ENCODE assay signal across 3 cellular contexts in the genomic region with DNA sequence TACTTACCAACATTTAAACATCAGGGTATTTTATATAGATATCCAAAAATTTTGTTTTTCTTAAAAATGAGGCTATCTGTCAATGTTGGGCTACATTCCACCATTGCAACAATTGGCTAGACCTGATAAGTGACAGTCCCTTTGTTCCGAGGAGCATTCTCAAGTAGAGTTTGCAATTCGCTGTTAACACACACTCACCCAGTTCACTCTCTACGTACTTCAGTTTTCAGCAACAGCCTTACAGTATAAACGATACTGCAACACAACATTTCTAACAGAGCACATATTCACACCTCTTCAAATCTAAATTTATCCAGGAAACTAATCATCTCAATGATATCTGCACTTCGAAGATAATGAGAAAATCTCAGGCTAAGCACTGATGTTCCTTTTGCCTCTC.
TF ChIP-seq lines count a peak whose summit lies in the region.

No MANE protein-coding gene starts in this region.

TF ChIP-seq in GM23338, 12 proteins besides CTCF, POLR2A, EP300 and RAD21 (continues in another document):
- no peak for TF ChIP-seq NANOG (IDR thresholded peaks at IDR 0.05; ENCODE audit: borderline replicate concordance)
- no peak for TF ChIP-seq EZH2phosphoT487 (IDR thresholded peaks at IDR 0.05; ENCODE audit: unreplicated experiment)
- no peak for TF ChIP-seq ZNF331 (CRISPR knock-in tag; IDR thresholded peaks at IDR 0.05; ENCODE audit: low read depth)
- TF ChIP-seq CREB1 (CRISPR knock-in tag; IDR thresholded peaks at IDR 0.05; ENCODE audit: low read depth): no peak
- no peak for TF ChIP-seq ZNF114 (CRISPR knock-in tag; IDR thresholded peaks at IDR 0.05)
- TF ChIP-seq, protein P1, sequence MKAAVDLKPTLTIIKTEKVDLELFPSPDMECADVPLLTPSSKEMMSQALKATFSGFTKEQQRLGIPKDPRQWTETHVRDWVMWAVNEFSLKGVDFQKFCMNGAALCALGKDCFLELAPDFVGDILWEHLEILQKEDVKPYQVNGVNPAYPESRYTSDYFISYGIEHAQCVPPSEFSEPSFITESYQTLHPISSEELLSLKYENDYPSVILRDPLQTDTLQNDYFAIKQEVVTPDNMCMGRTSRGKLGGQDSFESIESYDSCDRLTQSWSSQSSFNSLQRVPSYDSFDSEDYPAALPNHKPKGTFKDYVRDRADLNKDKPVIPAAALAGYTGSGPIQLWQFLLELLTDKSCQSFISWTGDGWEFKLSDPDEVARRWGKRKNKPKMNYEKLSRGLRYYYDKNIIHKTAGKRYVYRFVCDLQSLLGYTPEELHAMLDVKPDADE (IDR thresholded peaks at IDR 0.05): no peak

TF ChIP-seq in WTC11, 78 proteins besides CTCF, POLR2A, EP300 and RAD21 (continues in another document):
- no peak for TF ChIP-seq CBFB (CRISPR knock-in tag; IDR thresholded peaks at IDR 0.05; ENCODE audit: low read depth)
- TF ChIP-seq, protein P2, sequence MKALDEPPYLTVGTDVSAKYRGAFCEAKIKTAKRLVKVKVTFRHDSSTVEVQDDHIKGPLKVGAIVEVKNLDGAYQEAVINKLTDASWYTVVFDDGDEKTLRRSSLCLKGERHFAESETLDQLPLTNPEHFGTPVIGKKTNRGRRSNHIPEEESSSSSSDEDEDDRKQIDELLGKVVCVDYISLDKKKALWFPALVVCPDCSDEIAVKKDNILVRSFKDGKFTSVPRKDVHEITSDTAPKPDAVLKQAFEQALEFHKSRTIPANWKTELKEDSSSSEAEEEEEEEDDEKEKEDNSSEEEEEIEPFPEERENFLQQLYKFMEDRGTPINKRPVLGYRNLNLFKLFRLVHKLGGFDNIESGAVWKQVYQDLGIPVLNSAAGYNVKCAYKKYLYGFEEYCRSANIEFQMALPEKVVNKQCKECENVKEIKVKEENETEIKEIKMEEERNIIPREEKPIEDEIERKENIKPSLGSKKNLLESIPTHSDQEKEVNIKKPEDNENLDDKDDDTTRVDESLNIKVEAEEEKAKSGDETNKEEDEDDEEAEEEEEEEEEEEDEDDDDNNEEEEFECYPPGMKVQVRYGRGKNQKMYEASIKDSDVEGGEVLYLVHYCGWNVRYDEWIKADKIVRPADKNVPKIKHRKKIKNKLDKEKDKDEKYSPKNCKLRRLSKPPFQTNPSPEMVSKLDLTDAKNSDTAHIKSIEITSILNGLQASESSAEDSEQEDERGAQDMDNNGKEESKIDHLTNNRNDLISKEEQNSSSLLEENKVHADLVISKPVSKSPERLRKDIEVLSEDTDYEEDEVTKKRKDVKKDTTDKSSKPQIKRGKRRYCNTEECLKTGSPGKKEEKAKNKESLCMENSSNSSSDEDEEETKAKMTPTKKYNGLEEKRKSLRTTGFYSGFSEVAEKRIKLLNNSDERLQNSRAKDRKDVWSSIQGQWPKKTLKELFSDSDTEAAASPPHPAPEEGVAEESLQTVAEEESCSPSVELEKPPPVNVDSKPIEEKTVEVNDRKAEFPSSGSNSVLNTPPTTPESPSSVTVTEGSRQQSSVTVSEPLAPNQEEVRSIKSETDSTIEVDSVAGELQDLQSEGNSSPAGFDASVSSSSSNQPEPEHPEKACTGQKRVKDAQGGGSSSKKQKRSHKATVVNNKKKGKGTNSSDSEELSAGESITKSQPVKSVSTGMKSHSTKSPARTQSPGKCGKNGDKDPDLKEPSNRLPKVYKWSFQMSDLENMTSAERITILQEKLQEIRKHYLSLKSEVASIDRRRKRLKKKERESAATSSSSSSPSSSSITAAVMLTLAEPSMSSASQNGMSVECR (CRISPR knock-in tag; IDR thresholded peaks at IDR 0.05; ENCODE audit: borderline replicate concordance): no peak
- TF ChIP-seq, protein P3, sequence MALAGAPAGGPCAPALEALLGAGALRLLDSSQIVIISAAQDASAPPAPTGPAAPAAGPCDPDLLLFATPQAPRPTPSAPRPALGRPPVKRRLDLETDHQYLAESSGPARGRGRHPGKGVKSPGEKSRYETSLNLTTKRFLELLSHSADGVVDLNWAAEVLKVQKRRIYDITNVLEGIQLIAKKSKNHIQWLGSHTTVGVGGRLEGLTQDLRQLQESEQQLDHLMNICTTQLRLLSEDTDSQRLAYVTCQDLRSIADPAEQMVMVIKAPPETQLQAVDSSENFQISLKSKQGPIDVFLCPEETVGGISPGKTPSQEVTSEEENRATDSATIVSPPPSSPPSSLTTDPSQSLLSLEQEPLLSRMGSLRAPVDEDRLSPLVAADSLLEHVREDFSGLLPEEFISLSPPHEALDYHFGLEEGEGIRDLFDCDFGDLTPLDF (CRISPR knock-in tag; IDR thresholded peaks at IDR 0.05): no peak
- TF ChIP-seq SMAD4 (CRISPR knock-in tag; IDR thresholded peaks at IDR 0.05): no peak
- no peak for TF ChIP-seq TP53 (CRISPR knock-in tag; IDR thresholded peaks at IDR 0.05)
- TF ChIP-seq, protein P4, sequence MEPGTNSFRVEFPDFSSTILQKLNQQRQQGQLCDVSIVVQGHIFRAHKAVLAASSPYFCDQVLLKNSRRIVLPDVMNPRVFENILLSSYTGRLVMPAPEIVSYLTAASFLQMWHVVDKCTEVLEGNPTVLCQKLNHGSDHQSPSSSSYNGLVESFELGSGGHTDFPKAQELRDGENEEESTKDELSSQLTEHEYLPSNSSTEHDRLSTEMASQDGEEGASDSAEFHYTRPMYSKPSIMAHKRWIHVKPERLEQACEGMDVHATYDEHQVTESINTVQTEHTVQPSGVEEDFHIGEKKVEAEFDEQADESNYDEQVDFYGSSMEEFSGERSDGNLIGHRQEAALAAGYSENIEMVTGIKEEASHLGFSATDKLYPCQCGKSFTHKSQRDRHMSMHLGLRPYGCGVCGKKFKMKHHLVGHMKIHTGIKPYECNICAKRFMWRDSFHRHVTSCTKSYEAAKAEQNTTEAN (CRISPR knock-in tag; IDR thresholded peaks at IDR 0.05): no peak
- TF ChIP-seq, protein P5, sequence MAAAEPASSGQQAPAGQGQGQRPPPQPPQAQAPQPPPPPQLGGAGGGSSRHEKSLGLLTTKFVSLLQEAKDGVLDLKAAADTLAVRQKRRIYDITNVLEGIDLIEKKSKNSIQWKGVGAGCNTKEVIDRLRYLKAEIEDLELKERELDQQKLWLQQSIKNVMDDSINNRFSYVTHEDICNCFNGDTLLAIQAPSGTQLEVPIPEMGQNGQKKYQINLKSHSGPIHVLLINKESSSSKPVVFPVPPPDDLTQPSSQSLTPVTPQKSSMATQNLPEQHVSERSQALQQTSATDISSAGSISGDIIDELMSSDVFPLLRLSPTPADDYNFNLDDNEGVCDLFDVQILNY (CRISPR knock-in tag; IDR thresholded peaks at IDR 0.05): no peak
- TF ChIP-seq, protein P6, sequence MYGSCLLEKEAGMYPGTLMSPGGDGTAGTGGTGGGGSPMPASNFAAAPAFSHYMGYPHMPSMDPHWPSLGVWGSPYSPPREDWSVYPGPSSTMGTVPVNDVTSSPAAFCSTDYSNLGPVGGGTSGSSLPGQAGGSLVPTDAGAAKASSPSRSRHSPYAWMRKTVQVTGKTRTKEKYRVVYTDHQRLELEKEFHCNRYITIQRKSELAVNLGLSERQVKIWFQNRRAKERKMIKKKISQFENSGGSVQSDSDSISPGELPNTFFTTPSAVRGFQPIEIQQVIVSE (CRISPR knock-in tag; IDR thresholded peaks at IDR 0.05; ENCODE audit: borderline replicate concordance): no peak
- no peak for TF ChIP-seq ETV6 (CRISPR knock-in tag; IDR thresholded peaks at IDR 0.05)
- TF ChIP-seq CREB1 (CRISPR knock-in tag; IDR thresholded peaks at IDR 0.05): no peak
- no peak for TF ChIP-seq ZNF138 (CRISPR knock-in tag; conservative IDR thresholded peaks at IDR 0.05)

TF ChIP-seq in H1, 55 proteins besides CTCF, POLR2A, EP300 and RAD21:
- TF ChIP-seq YY1 (IDR thresholded peaks at IDR 0.05; ENCODE audit: low read depth, low read length): no peak
- TF ChIP-seq ASH2L (IDR thresholded peaks at IDR 0.05; ENCODE audit: low read length): no peak
- TF ChIP-seq GTF2F1 (IDR thresholded peaks at IDR 0.05; ENCODE audit: borderline replicate concordance, low read depth, low read length): no peak
- no peak for TF ChIP-seq CBX8 (IDR thresholded peaks at IDR 0.05; ENCODE audit: borderline replicate concordance, low read depth, low read length)
- TF ChIP-seq EGR1 (IDR thresholded peaks at IDR 0.05; ENCODE audit: borderline replicate concordance, low read depth, low read length): no peak
- no peak for TF ChIP-seq FOSL1 (IDR thresholded peaks at IDR 0.05; ENCODE audit: insufficient read depth, low read depth, low read length)
- TF ChIP-seq KDM5A (IDR thresholded peaks at IDR 0.05; ENCODE audit: low read length): no peak
- TF ChIP-seq RNF2 (IDR thresholded peaks at IDR 0.05; ENCODE audit: borderline replicate concordance, low read depth, low read length, missing control alignments, poor library complexity, severe bottlenecking): no peak
- TF ChIP-seq TBP (IDR thresholded peaks at IDR 0.05; ENCODE audit: low read depth, low read length): no peak
- TF ChIP-seq, protein P7, sequence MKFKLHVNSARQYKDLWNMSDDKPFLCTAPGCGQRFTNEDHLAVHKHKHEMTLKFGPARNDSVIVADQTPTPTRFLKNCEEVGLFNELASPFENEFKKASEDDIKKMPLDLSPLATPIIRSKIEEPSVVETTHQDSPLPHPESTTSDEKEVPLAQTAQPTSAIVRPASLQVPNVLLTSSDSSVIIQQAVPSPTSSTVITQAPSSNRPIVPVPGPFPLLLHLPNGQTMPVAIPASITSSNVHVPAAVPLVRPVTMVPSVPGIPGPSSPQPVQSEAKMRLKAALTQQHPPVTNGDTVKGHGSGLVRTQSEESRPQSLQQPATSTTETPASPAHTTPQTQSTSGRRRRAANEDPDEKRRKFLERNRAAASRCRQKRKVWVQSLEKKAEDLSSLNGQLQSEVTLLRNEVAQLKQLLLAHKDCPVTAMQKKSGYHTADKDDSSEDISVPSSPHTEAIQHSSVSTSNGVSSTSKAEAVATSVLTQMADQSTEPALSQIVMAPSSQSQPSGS (IDR thresholded peaks at IDR 0.05; ENCODE audit: low read length): no peak
- TF ChIP-seq CREB1 (IDR thresholded peaks at IDR 0.05): no peak
- no peak for TF ChIP-seq KDM4A (IDR thresholded peaks at IDR 0.05; ENCODE audit: low read depth, low read length, severe bottlenecking)
- TF ChIP-seq TAF1 (IDR thresholded peaks at IDR 0.05; ENCODE audit: low read depth, low read length): no peak
- no peak for TF ChIP-seq SRF (IDR thresholded peaks at IDR 0.05; ENCODE audit: low read depth, low read length)
- TF ChIP-seq EZH2 (IDR thresholded peaks at IDR 0.05; ENCODE audit: low read depth, low read length, severe bottlenecking): no peak
- TF ChIP-seq SIRT6 (IDR thresholded peaks at IDR 0.05; ENCODE audit: low read length): no peak
- TF ChIP-seq BCL11A (IDR thresholded peaks at IDR 0.05; ENCODE audit: low read depth in 2 of 2, low read length in 2 of 2): no peak
